In genomic region chr2:172219201-172219600, GRCh38 we compare ENCODE assay signal across 23 cellular contexts.
"Had no signal": no experiment of that assay in that cellular context is flagged by ENCODE, and none has a peak within 500 bp of the region (broad histone marks: within the 10 kb centered on the region; RNA-seq: fewer than 3 reads in every experiment).

No MANE protein-coding gene starts in this region.

- DNase-seq: effector CD4-positive, alpha-beta T cell; endodermal cell; foreskin melanocyte; head of caudate nucleus; kidney; left cardiac atrium; left ventricle myocardium inferior; mesenchymal stem cell; midbrain; occipital lobe; pancreas; right cardiac atrium; stimulated activated CD4-positive, alpha-beta T cell treated with anti-CD3 and anti-CD28 coated beads, Interleukin-2, amount 100 ng/mL, for 48 hours; stimulated activated CD8-positive, alpha-beta memory T cell treated with anti-CD3 and anti-CD28 coated beads, Interleukin-4, amount 100 ng/mL, for 48 hours; stimulated activated naive CD8-positive, alpha-beta T cell treated with anti-CD3 and anti-CD28 coated beads, Interleukin-15, Interleukin-2, amounts not matched to agents 100 U/mL and 50 U/mL, for 24 hours; thyroid gland had no signal

- H2AFZ ChIP-seq: hepatocyte, neural progenitor cell had no signal

- H3K9me3 ChIP-seq: left ventricle myocardium inferior, pancreas, suprapubic skin, thyroid gland had no signal

- FAIRE-seq: kidney, pancreas, urothelium cell line had no signal

- H3K4me2 ChIP-seq: hepatocyte, neural progenitor cell, smooth muscle cell had no signal

- H3K4me3 ChIP-seq: hepatocyte, left ventricle myocardium inferior, lung, neural progenitor cell, pancreas, smooth muscle cell, suprapubic skin, thyroid gland had no signal

- H3K27ac ChIP-seq: hepatocyte, left ventricle myocardium inferior, neural progenitor cell, pancreas, suprapubic skin, thyroid gland had no signal

- H3K9ac ChIP-seq: neural progenitor cell had no signal

- H3K4me1 ChIP-seq: left ventricle myocardium inferior, pancreas, thyroid gland had no signal

- H3K27me3 ChIP-seq: hepatocyte, neural progenitor cell, pancreas, suprapubic skin, thyroid gland had no signal

- H3K36me3 ChIP-seq: left ventricle myocardium inferior, neural progenitor cell, pancreas, suprapubic skin, thyroid gland had no signal

- H3K79me2 ChIP-seq: hepatocyte had no signal

- ATAC-seq: left cardiac atrium; pancreas; right cardiac atrium; stimulated activated effector memory CD8-positive, alpha-beta T cell treated with anti-CD3 and anti-CD28 coated beads, Interleukin-12 subunit alpha, Interleukin-12 subunit beta, amount 100 ng/mL, for 72 hours; stimulated activated naive CD8-positive, alpha-beta T cell treated with anti-CD3 and anti-CD28 coated beads, Interleukin-15, Interleukin-2, amounts not matched to agents 100 U/mL and 50 U/mL, for 24 hours had no signal
